15 cellular contexts compared by ENCODE assay signal in genomic region chr1:30047576-30047975, GRCh38.
DNase-seq lines count a peak whose midpoint lies in the region; ATAC-seq and TF ChIP-seq lines count a peak whose summit lies in the region.
"Had no signal": no experiment of that assay in that cellular context is flagged by ENCODE, and none has a peak within 500 bp of the region (broad histone marks: within the 10 kb centered on the region; RNA-seq: fewer than 3 reads in every experiment).

No MANE protein-coding gene starts in this region.

- H3K9me3 ChIP-seq in upper lobe of right lung, result no peaks in the 10 kb centered on the region

- no peak overlapping the region for H3K4me3 ChIP-seq in upper lobe of right lung
- H3K4me3 ChIP-seq: BLaER1 treated with 17β-estradiol and CSF1 and Interleukin-3, amounts not matched to agents 10 nM and 100 nM; GM23338 had no signal

- DNase-seq in activated effector memory CD4-positive, alpha-beta T cell treated with anti-CD3 and anti-CD28 coated beads, Interleukin-2, amount 50 U/mL, for 16 hours, result peak; percentile 45
- DNase-seq in activated effector memory CD4-positive, alpha-beta T cell treated with Interleukin-2 at 50 U/mL for 16 hours, result no peak
- DNase-seq in islet precursor cell (peak; percentile 20), sciatic nerve (ENCODE audit: low spot score) (peak; percentile 25), upper lobe of right lung (peak; percentile 40)
- DNase-seq: ACHN; Calu3; CD4-positive, CD25-positive, alpha-beta regulatory T cell; DMS 273 treated with DMSO at 0.1 percent for 48 hours; H7 had no signal

- ATAC-seq in sciatic nerve (no peak), upper lobe of right lung (no peak), HG02623 (IDR thresholded peaks at IDR 0.05; ENCODE audit: unreplicated experiment) (no peak), GM21529 (IDR thresholded peaks at IDR 0.05; ENCODE audit: unreplicated experiment) (no peak), GM18858 (IDR thresholded peaks at IDR 0.05; ENCODE audit: unreplicated experiment) (no peak)
- ATAC-seq: GM23338 had no signal

- intact Hi-C loops in sciatic nerve (cut with DNase I), result no loop called here
- intact Hi-C loops in upper lobe of right lung (cut with DNase I), result no loop called here

- no peaks in the 10 kb centered on the region for H3K36me3 ChIP-seq in upper lobe of right lung
- H3K36me3 ChIP-seq: BLaER1 treated with 17β-estradiol and CSF1 and Interleukin-3, amounts not matched to agents 10 nM and 100 nM had no signal

- H3K27me3 ChIP-seq in upper lobe of right lung, result peaks cover 4% of the 10 kb centered on the region
- H3K27me3 ChIP-seq: BLaER1 treated with 17β-estradiol and CSF1 and Interleukin-3, amounts not matched to agents 10 nM and 100 nM had no signal

- H3K4me1 ChIP-seq in upper lobe of right lung, result no peaks in the 10 kb centered on the region

- no peak overlapping the region for H3K27ac ChIP-seq in upper lobe of right lung
- H3K27ac ChIP-seq: BLaER1 treated with 17β-estradiol and CSF1 and Interleukin-3, amounts not matched to agents 10 nM and 100 nM had no signal

- TF ChIP-seq CTCF in upper lobe of right lung (IDR thresholded peaks at IDR 0.05), result no peak
